ENCODE assay signal across 8 cellular contexts in the genomic region with DNA sequence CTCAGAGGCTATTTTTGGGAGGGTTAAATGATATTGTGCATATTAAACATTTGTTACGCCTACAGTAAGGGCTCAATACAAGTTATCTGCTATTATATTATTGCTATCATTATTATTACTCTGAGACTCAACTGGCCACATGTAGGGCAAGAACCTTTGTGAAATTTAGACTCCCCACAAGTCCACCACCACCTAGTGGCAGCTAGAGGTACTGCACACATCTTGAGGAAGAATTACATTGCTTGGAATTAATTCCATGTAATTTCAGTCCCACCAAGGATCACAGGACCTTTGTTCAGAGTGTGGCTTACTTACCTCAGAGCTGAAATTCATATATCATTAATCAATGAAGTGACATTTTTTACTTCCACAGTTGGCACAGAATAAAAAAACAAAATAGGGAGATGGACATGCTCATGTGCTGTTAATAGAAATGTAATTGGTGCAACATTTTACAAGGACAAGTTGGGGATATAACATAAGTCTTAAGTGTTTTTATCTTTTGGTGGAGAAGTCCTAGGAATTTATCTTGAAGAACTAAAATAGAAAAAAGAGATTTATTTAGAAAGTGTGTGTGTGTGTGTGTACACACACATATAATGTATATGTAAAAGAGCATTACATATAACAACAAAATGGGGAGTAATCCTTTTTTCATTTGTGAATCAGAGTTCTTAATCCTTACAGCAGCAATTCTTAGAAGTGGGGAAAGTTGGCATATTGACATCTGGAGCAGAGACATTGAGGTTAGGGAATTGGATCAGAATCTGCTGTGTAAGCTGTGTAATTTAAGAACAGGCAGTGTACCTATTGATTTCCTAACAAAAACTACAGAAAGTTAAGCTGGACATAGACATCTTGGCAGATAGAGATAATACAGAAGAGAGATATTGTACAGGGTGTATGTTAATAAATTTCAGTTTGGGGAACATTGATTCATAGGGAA. TPM values are rescaled to one million over a fixed set of nuclear protein-coding genes. Genes with fewer than 3 reads are reported as not detected.
DNase-seq lines count a peak whose midpoint lies in the region; ATAC-seq and TF ChIP-seq lines count a peak whose summit lies in the region.

No MANE protein-coding gene starts in this region.

- H3K4me3 Mint-ChIP-seq in CD4-positive, alpha-beta memory T cell: no peak overlapping the region
- H3K4me3 Mint-ChIP-seq in activated naive CD4-positive, alpha-beta T cell treated with anti-CD3 and anti-CD28 coated beads for 36 hours: no peak overlapping the region

- H3K4me1 Mint-ChIP-seq in CD4-positive, alpha-beta memory T cell: peaks cover 0 to 13% (median 12%) of the 10 kb centered on the region in 4 donors
- no peaks in the 10 kb centered on the region for H3K4me1 Mint-ChIP-seq in activated naive CD4-positive, alpha-beta T cell treated with anti-CD3 and anti-CD28 coated beads for 36 hours (ENCODE audit: low read depth)

- ATAC-seq in GM19372 (IDR thresholded peaks at IDR 0.05; ENCODE audit: low read depth, unreplicated experiment) (peak; percentile 80), Right ventricle myocardium superior (ENCODE audit: poor library complexity) (peak; percentile 67)

- 89% methylated on average over 1 of the region's 1 CpG for WGBS in prostate gland

- CTCF ChIA-PET in CD4-positive, alpha-beta memory T cell (lab: Charles Lee; ENCODE audit: partially characterized antibody): interaction anchor here (0.6 to 4.7 kb wide), 15 partner anchors 8 to 151 kb away, joined by 3 to 26 read pairs (median 7); a partner anchor contains a TSS
- CTCF ChIA-PET in activated naive CD4-positive, alpha-beta T cell treated with anti-CD3 and anti-CD28 coated beads for 36 hours (lab: Charles Lee): interaction anchor here (0.6 to 2.5 kb wide), 18 partner anchors 9 to 117 kb away, joined by 3 to 9 read pairs (median 5); no protein-coding TSS in a partner anchor

- no peak overlapping the region for H3K27ac ChIP-seq in CD4-positive, alpha-beta memory T cell (ENCODE audit: low read depth, low read length)
- H3K27ac ChIP-seq in SJSA1: no peak overlapping the region
- H3K27ac ChIP-seq in prostate gland: no peak overlapping the region

- no peaks in the 10 kb centered on the region for H3K9me3 ChIP-seq in CD4-positive, alpha-beta memory T cell (ENCODE audit: control insufficient read depth in 1 of 2, low read length in 2 of 2)
- H3K9me3 ChIP-seq in SJSA1 (replicated peaks): no peaks in the 10 kb centered on the region
- H3K9me3 ChIP-seq in prostate gland: no peaks in the 10 kb centered on the region

- no peaks in the 10 kb centered on the region for H3K9me3 Mint-ChIP-seq in CD4-positive, alpha-beta memory T cell
- H3K9me3 Mint-ChIP-seq in activated naive CD4-positive, alpha-beta T cell treated with anti-CD3 and anti-CD28 coated beads for 36 hours: no peaks in the 10 kb centered on the region

- H3K4me3 ChIP-seq in CD4-positive, alpha-beta memory T cell (ENCODE audit: low read length in 2 of 2): no peak overlapping the region
- H3K4me3 ChIP-seq in SJSA1 (no peak overlapping the region), prostate gland (no peak overlapping the region)

- no peaks in the 10 kb centered on the region for H3K36me3 ChIP-seq in CD4-positive, alpha-beta memory T cell (ENCODE audit: insufficient read depth, low read length)
- H3K36me3 ChIP-seq in SJSA1 (peaks cover 52% of the 10 kb centered on the region), prostate gland (no peaks in the 10 kb centered on the region)

- H3K36me3 Mint-ChIP-seq in CD4-positive, alpha-beta memory T cell: peaks cover 5 to 6% of the 10 kb centered on the region in 2 donors
- H3K36me3 Mint-ChIP-seq in activated naive CD4-positive, alpha-beta T cell treated with anti-CD3 and anti-CD28 coated beads for 36 hours (ENCODE audit: low read depth): peaks cover 7% of the 10 kb centered on the region

- no peaks in the 10 kb centered on the region for H3K27me3 ChIP-seq in CD4-positive, alpha-beta memory T cell (ENCODE audit: insufficient read depth, low read length)
- no peaks in the 10 kb centered on the region for H3K27me3 ChIP-seq in SJSA1 (replicated peaks)
- H3K27me3 ChIP-seq in prostate gland (replicated peaks; ENCODE audit: insufficient read depth): no peaks in the 10 kb centered on the region

- no peak overlapping the region for H3K27ac Mint-ChIP-seq in CD4-positive, alpha-beta memory T cell
- no peak overlapping the region for H3K27ac Mint-ChIP-seq in activated naive CD4-positive, alpha-beta T cell treated with anti-CD3 and anti-CD28 coated beads for 36 hours

- no peaks in the 10 kb centered on the region for H3K4me1 ChIP-seq in CD4-positive, alpha-beta memory T cell (ENCODE audit: insufficient read depth, low read length)
- no peaks in the 10 kb centered on the region for H3K4me1 ChIP-seq in SJSA1 (replicated peaks)
- H3K4me1 ChIP-seq in prostate gland (replicated peaks): no peaks in the 10 kb centered on the region

- no peaks in the 10 kb centered on the region for H3K27me3 Mint-ChIP-seq in CD4-positive, alpha-beta memory T cell
- no peaks in the 10 kb centered on the region for H3K27me3 Mint-ChIP-seq in activated naive CD4-positive, alpha-beta T cell treated with anti-CD3 and anti-CD28 coated beads for 36 hours (ENCODE audit: low read depth)

- peak; percentile 73 to 96 (median 86) for TF ChIP-seq CTCF in prostate gland (IDR thresholded peaks at IDR 0.05)

- peak; percentile 52 to 69 (median 60) for DNase-seq in CD4-positive, alpha-beta memory T cell
- DNase-seq in LoVo (ENCODE audit: low spot score) (peak; percentile 77), SJSA1 (ENCODE audit: low read depth in 1 of 2, low spot score in 2 of 2) (peak; percentile 52 to 75), Right ventricle myocardium superior (peak; percentile 47), prostate gland (ENCODE audit: low spot score) (peak; percentile 67), mesenteric fat pad (ENCODE audit: low spot score) (no peak)
- DNase-seq in activated naive CD4-positive, alpha-beta T cell treated with anti-CD3 and anti-CD28 coated beads for 36 hours: peak; percentile 83

- POLR2A ChIA-PET in CD4-positive, alpha-beta memory T cell (lab: Charles Lee; ENCODE audit: partially characterized antibody): no interaction called here

- no peak for TF ChIP-seq POLR2A in prostate gland (IDR thresholded peaks at IDR 0.05)

- intact Hi-C loops in CD4-positive, alpha-beta memory T cell (cut with micrococcal nuclease): loop anchor here (1.0 to 10.0 kb wide), 4 partner anchors 66 to 1643 kb away; a partner anchor contains a TSS
- intact Hi-C loops in activated naive CD4-positive, alpha-beta T cell treated with anti-CD3 and anti-CD28 coated beads for 36 hours (cut with micrococcal nuclease): loop anchor here (1.0 to 5.0 kb wide), 3 partner anchors 10 to 1276 kb away; no protein-coding TSS in a partner anchor
- intact Hi-C loops in Right ventricle myocardium superior (cut with DNase I): loop anchor here (10.0 kb wide), 1 partner anchor 157 kb away; no protein-coding TSS in a partner anchor
- intact Hi-C loops in prostate gland (cut with DNase I): no loop called here

RNA-seq across cellular contexts. Expression of a gene that starts 11.2 kb away (rescaled TPM):
- total RNA-seq in CD4-positive, alpha-beta memory T cell: 10 to 100 TPM; 14.4 to 14.8 TPM
- 1 to 10 TPM; 6.0 to 8.0 TPM for polyA plus RNA-seq in CD4-positive, alpha-beta memory T cell
- total RNA-seq in SJSA1 (2014; rRNA removed; shearing (Covaris generic)): 73.3 and 79.4 TPM in 2 replicates
- 10 to 100 TPM; 10.4 to 11.5 TPM for total RNA-seq in activated naive CD4-positive, alpha-beta T cell treated with anti-CD3 and anti-CD28 coated beads for 36 hours
- total RNA-seq in Right ventricle myocardium superior: 15.5 TPM
- 10 to 100 TPM; 17.3 to 24.5 TPM for total RNA-seq in prostate gland
- total RNA-seq in mesenteric fat pad: 22.7 TPM

RNA-seq across cellular contexts. Expression of a gene that starts 34.8 kb away (rescaled TPM):
- total RNA-seq in CD4-positive, alpha-beta memory T cell: not detected
- not detected for polyA plus RNA-seq in CD4-positive, alpha-beta memory T cell
- 1.3 and 9.3 TPM in 2 replicates for total RNA-seq in SJSA1 (2014; rRNA removed; shearing (Covaris generic))
- total RNA-seq in activated naive CD4-positive, alpha-beta T cell treated with anti-CD3 and anti-CD28 coated beads for 36 hours: under 1 TPM; 0.26 to 0.27 TPM
- not detected for total RNA-seq in Right ventricle myocardium superior
- total RNA-seq in prostate gland: 1 to 10 TPM; 1.7 to 2.7 TPM
- total RNA-seq in mesenteric fat pad: 0.42 TPM
